Comparison of ENCODE assay signal across 28 cellular contexts in the genomic region with DNA sequence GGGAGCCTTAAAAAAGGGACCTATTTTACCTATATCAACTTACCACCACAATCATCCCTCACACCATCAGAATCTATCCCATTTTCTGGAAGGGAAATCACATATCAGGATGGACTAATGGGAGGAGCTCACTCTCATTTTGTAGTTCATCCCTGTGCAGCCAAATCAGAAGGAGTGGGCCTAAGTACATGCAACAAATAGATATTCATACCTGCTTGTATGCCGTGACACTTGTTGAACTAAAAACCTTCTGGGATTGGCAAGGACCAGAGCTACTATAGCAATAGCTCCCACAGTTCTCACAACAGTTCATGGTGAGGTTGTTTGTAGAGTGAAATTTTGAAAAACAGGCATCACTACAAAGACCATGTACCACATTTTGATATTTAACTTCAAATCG.
"Had no signal": no experiment of that assay in that cellular context is flagged by ENCODE, and none has a peak within 500 bp of the region (broad histone marks: within the 10 kb centered on the region; RNA-seq: fewer than 3 reads in every experiment).

No MANE protein-coding gene starts in this region.

- ATAC-seq: natural killer cell; right lobe of liver; stimulated activated memory B cell treated with anti-CD40 and anti-IgM and Interleukin-4, amounts not matched to agents 10 μg/mL and 1 μg/mL and 100 μg/mL, for 72 hours; stimulated activated naive CD8-positive, alpha-beta T cell treated with anti-CD3 and anti-CD28 coated beads, Interleukin-15, amount 100 ng/mL, for 72 hours had no signal

- H3K4me2 ChIP-seq: neural progenitor cell, smooth muscle cell had no signal

- H3K27ac ChIP-seq: left ventricle myocardium inferior, neural progenitor cell, neutrophil, parathyroid adenoma, right atrium auricular region, right lobe of liver, tibial nerve, uterus had no signal

- H3K4me1 ChIP-seq: left ventricle myocardium inferior, neural progenitor cell, parathyroid adenoma, right atrium auricular region, right lobe of liver, tibial nerve, uterus had no signal

- H3K79me2 ChIP-seq: parathyroid adenoma had no signal

- DNase-seq: hypothalamus; immature natural killer cell; left ventricle myocardium inferior; mesendoderm; naive B cell; natural killer cell; nephron progenitor cell; occipital lobe; right lobe of liver; stimulated activated CD4-positive, alpha-beta T cell treated with anti-CD3 and anti-CD28 coated beads, Interleukin-1b, Interleukin-23, amount 100 ng/mL, for 48 hours; stimulated activated CD4-positive, alpha-beta T cell treated with anti-CD3 and anti-CD28 coated beads, Interleukin-2, amount 100 ng/mL, for 48 hours; stimulated activated CD4-positive, alpha-beta T cell treated with anti-CD3 and anti-CD28 coated beads, Interleukin-4, amount 100 ng/mL, for 4 hours; stimulated activated CD8-positive, alpha-beta memory T cell treated with anti-CD3 and anti-CD28 coated beads, Interleukin-4, amount 100 ng/mL, for 48 hours; stimulated activated naive CD4-positive, alpha-beta T cell treated with Interleukin-2 at 50 U/mL for 16 hours; stimulated activated naive CD8-positive, alpha-beta T cell treated with anti-CD3 and anti-CD28 coated beads, Interleukin-15, amount 100 ng/mL, for 72 hours; substantia nigra; uterus had no signal

- H3K4me1 Mint-ChIP-seq: immature natural killer cell; mesothelial cell of epicardium; naive B cell; natural killer cell; neural progenitor cell; stimulated activated memory B cell treated with anti-CD40 and anti-IgM and Interleukin-4, amounts not matched to agents 10 μg/mL and 1 μg/mL and 100 μg/mL, for 72 hours; stimulated activated naive CD8-positive, alpha-beta T cell treated with anti-CD3 and anti-CD28 coated beads, Interleukin-15, amount 100 ng/mL, for 72 hours had no signal

- FAIRE-seq: islet of Langerhans had no signal

- H3K27me3 ChIP-seq: neural progenitor cell, neutrophil, right atrium auricular region, right lobe of liver, tibial nerve, uterus had no signal

- H3K9me3 ChIP-seq: left ventricle myocardium inferior, neutrophil, right atrium auricular region, right lobe of liver, tibial nerve, uterus had no signal

- H3K36me3 ChIP-seq: uterus had no signal

- H3K9ac ChIP-seq: neural progenitor cell, parathyroid adenoma had no signal

- H3K4me3 ChIP-seq: left ventricle myocardium inferior, lung, neural progenitor cell, right atrium auricular region, right lobe of liver, smooth muscle cell, tibial nerve, uterus had no signal

- H2AFZ ChIP-seq: neural progenitor cell, parathyroid adenoma had no signal

- H3K9me3 Mint-ChIP-seq: immature natural killer cell; mesothelial cell of epicardium; naive B cell; natural killer cell; nephron progenitor cell; neural progenitor cell; stimulated activated memory B cell treated with anti-CD40 and anti-IgM and Interleukin-4, amounts not matched to agents 10 μg/mL and 1 μg/mL and 100 μg/mL, for 72 hours; stimulated activated naive CD8-positive, alpha-beta T cell treated with anti-CD3 and anti-CD28 coated beads, Interleukin-15, amount 100 ng/mL, for 72 hours; type B pancreatic cell had no signal

- H3K4me3 Mint-ChIP-seq: immature natural killer cell; mesothelial cell of epicardium; naive B cell; natural killer cell; nephron progenitor cell; neural progenitor cell; stimulated activated memory B cell treated with anti-CD40 and anti-IgM and Interleukin-4, amounts not matched to agents 10 μg/mL and 1 μg/mL and 100 μg/mL, for 72 hours; stimulated activated naive CD8-positive, alpha-beta T cell treated with anti-CD3 and anti-CD28 coated beads, Interleukin-15, amount 100 ng/mL, for 72 hours; type B pancreatic cell had no signal

- H3K27ac Mint-ChIP-seq: immature natural killer cell; mesothelial cell of epicardium; natural killer cell; nephron progenitor cell; neural progenitor cell; stimulated activated memory B cell treated with anti-CD40 and anti-IgM and Interleukin-4, amounts not matched to agents 10 μg/mL and 1 μg/mL and 100 μg/mL, for 72 hours; type B pancreatic cell had no signal

- H3K27me3 Mint-ChIP-seq: naive B cell; stimulated activated memory B cell treated with anti-CD40 and anti-IgM and Interleukin-4, amounts not matched to agents 10 μg/mL and 1 μg/mL and 100 μg/mL, for 72 hours; stimulated activated naive CD8-positive, alpha-beta T cell treated with anti-CD3 and anti-CD28 coated beads, Interleukin-15, amount 100 ng/mL, for 72 hours; type B pancreatic cell had no signal
